7 cellular contexts compared by ENCODE assay signal in the genomic region with DNA sequence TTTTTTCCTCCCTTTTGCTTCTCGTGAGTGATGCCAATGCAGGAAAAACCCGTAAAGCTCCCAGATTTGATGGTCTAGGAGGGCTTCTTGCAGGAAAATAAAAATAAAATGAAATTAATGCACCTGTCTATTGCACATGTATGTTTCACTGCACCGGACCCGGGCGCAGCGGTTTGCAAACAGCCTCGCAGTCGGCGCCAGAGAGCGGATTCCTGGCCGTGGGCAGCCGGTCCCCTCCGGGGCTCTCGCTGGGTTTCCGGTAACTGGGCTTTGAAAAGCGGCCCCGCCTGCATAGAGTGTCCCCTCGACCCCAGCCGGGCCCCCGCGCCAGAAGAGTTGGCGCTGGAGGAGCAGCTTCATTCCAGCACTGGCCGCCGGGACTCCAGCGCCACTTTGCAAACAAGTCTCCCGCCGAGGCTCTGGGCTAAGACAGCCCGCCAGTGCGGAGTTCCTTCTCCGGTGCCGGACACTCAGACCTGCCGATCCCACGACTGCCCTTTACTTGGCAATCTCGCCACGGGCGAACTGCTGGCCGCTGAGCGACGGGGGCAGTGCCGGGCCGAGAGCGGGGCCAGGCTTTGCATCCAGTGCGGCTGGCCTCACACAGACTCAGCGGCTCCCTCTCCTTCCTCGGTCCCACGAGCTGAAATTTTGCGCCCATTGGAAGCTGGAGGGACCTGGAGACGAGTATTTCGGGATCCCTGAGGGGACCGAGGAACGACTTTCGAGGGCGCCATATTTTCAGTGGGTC. TPM values are rescaled to one million over a fixed set of nuclear protein-coding genes. Genes with fewer than 3 reads are reported as not detected.
A peak's percentile ranks its signal among the peaks of the same experiment; 100 is the strongest.
DNase-seq lines count a peak whose midpoint lies in the region; ATAC-seq, FAIRE-seq and TF ChIP-seq lines count a peak whose summit lies in the region.

No MANE protein-coding gene starts in this region.

- peak overlapping the region in 3 of 5 donors; percentile 39 to 83 (median 72) for H3K27ac ChIP-seq in adrenal gland
- H3K27ac ChIP-seq in pancreas: peak overlapping the region; percentile 19 to 53 (median 48)

- no peaks in the 10 kb centered on the region for H3K36me3 ChIP-seq in adrenal gland (replicated peaks in 1 of 2)
- no peaks in the 10 kb centered on the region for H3K36me3 ChIP-seq in pancreas

- H3K27me3 ChIP-seq in adrenal gland (no peaks in the 10 kb centered on the region), pancreas (no peaks in the 10 kb centered on the region)

- ATAC-seq in HG02571 (IDR thresholded peaks at IDR 0.05; ENCODE audit: unreplicated experiment): peak; percentile 27
- peak; percentile 56 to 72 for ATAC-seq in left cardiac atrium
- ATAC-seq in pancreas: peak; percentile 49 to 67 (median 61)

- TF ChIP-seq CTCF in adrenal gland (IDR thresholded peaks at IDR 0.05) (no peak), pancreas (IDR thresholded peaks at IDR 0.05) (no peak)

- intact Hi-C loops in adrenal gland (cut with DNase I): loop anchor here in 1 of 2 donors (5.0 kb wide), 1 partner anchor 351 kb away; no protein-coding TSS in a partner anchor
- intact Hi-C loops in left cardiac atrium (cut with DNase I): loop anchor here in 1 of 2 donors (5.0 to 10.0 kb wide), 5 partner anchors 66 to 351 kb away; no protein-coding TSS in a partner anchor
- intact Hi-C loops in pancreas (cut with DNase I): loop anchor here in 1 of 3 donors (10.0 kb wide), 1 partner anchor 254 kb away; no protein-coding TSS in a partner anchor

- H3K4me1 ChIP-seq in adrenal gland (replicated peaks in 1 of 2) (peaks cover 12 to 13% of the 10 kb centered on the region in 2 donors), pancreas (peaks cover 0 to 12% (median 7%) of the 10 kb centered on the region in 3 donors)

- peak overlapping the region; percentile 58 to 91 (median 84) for H3K4me3 ChIP-seq in adrenal gland
- peak overlapping the region; percentile 71 to 91 (median 86) for H3K4me3 ChIP-seq in pancreas

- no peak for TF ChIP-seq POLR2A in adrenal gland (IDR thresholded peaks at IDR 0.05)

- DNase-seq in GM04503 (ENCODE audit: low read depth) (peak; percentile 9), OCI-M1 (lab: John Stamatoyannopoulos, UW) (peak; percentile 60), adrenal gland (peak; percentile 31 to 67 (median 43)), left cardiac atrium (peak; percentile 57), pancreas (peak; percentile 17 to 80 (median 48)), NCI-H1048 (lab: John Stamatoyannopoulos, UW) (no peak)

- FAIRE-seq in pancreas (lab: Jason Lieb, UNC): no peak

- no peaks in the 10 kb centered on the region for H3K9me3 ChIP-seq in adrenal gland (replicated peaks in 1 of 3)
- no peaks in the 10 kb centered on the region for H3K9me3 ChIP-seq in pancreas

- WGBS in adrenal gland, 4 donors: 0 to 2% (median 1%) methylated on average over 6 to 53 of the region's 53 CpGs
- 0 to 1% methylated on average over 53 of the region's 53 CpGs for WGBS in pancreas, 2 donors

RNA-seq across cellular contexts. Expression of gene TLN2, which starts 0.6 kb away (rescaled TPM):
- total RNA-seq in adrenal gland (10 to 100 TPM in 3 of 8 donors, 1 to 10 TPM in 5; 7.0 to 14.3 (median 9.2) TPM), left cardiac atrium (10 to 100 TPM; 26.0 to 36.4 TPM), pancreas (1 to 10 TPM; 5.2 to 8.7 (median 6.1) TPM)
- polyA plus RNA-seq in adrenal gland (1 to 10 TPM; 2.8 to 7.6 (median 5.4) TPM), pancreas (1 to 10 TPM; 2.5 to 3.9 TPM)
